In the genomic region with DNA sequence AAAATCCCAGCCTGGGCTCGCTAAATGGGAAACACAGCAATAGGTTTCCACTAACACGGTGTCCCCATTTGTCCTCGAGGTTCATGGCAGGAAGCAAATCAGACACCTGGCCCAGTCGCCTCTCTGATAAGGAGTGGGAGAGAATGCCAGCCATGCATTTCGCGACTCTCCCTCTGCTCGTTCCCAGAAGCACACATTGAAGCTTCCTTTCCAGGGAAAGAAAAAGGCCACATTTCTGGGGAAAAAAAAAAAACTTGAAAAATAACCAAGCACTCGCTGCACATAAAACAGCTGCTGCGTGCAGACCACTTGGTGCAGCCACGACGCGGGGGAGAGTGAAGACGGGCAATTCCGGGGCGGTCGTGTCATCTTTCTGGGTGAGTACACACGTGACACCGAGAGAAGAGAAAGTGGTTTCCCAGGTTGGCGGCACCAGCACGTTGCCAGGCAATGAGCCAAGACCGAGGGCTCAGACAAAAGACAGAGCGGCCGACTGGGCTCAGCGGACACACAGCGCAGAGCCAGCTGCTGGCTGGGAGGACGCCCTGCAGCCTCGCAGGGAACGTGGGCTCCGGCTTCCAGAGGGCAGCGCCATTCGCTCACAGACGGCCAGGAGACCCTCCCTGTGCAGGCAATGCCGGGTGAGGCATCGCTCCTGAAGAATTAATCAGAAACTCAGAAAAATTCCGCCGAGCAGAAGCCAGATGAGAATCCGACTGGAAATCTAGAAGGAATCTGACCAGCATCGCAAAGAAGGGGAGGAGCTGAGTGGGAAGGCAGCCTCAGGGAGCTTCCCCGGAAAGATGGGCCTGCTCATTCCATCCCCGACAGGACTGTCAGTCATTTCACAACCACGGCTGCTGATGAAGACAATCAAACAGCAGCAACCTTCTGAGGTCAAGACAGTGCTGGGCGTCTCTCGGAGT, we compare ENCODE assay signal across 8 cellular contexts.
A peak's percentile ranks its signal among the peaks of the same experiment; 100 is the strongest.
DNase-seq lines count a peak whose midpoint lies in the region; ATAC-seq and TF ChIP-seq lines count a peak whose summit lies in the region.

No MANE protein-coding gene starts in this region.

- peaks cover 13% of the 10 kb centered on the region for H3K4me1 ChIP-seq in cardiac muscle cell (ENCODE audit: low read depth)

- ATAC-seq in GM18867 (IDR thresholded peaks at IDR 0.05; ENCODE audit: unreplicated experiment): no peak

- H3K36me3 Mint-ChIP-seq in activated T-cell treated with anti-CD3 and anti-CD28 coated beads, Interleukin-2, amount 50 U/mL, for 24 hours (ENCODE audit: low read depth): no peaks in the 10 kb centered on the region

- peak overlapping the region; percentile 38 for H3K4me3 Mint-ChIP-seq in activated T-cell treated with anti-CD3 and anti-CD28 coated beads, Interleukin-2, amount 50 U/mL, for 24 hours

- H3K9me3 ChIP-seq in cardiac muscle cell (ENCODE audit: low read depth): no peaks in the 10 kb centered on the region

- H3K27me3 ChIP-seq in cardiac muscle cell: no peaks in the 10 kb centered on the region

- H3K27ac ChIP-seq in cardiac muscle cell: no peak overlapping the region

- H3K27me3 Mint-ChIP-seq in activated T-cell treated with anti-CD3 and anti-CD28 coated beads, Interleukin-2, amount 50 U/mL, for 24 hours: peaks cover 35% of the 10 kb centered on the region

- H3K4me1 Mint-ChIP-seq in activated T-cell treated with anti-CD3 and anti-CD28 coated beads, Interleukin-2, amount 50 U/mL, for 24 hours (ENCODE audit: low read depth): peaks cover 4% of the 10 kb centered on the region

- H3K27ac Mint-ChIP-seq in activated T-cell treated with anti-CD3 and anti-CD28 coated beads, Interleukin-2, amount 50 U/mL, for 24 hours: no peak overlapping the region

- H3K4me3 ChIP-seq in cardiac muscle cell: no peak overlapping the region

- no peaks in the 10 kb centered on the region for H3K9me3 Mint-ChIP-seq in activated T-cell treated with anti-CD3 and anti-CD28 coated beads, Interleukin-2, amount 50 U/mL, for 24 hours

- H3K36me3 ChIP-seq in cardiac muscle cell: no peaks in the 10 kb centered on the region

- peak; percentile 46 for TF ChIP-seq CTCF in cardiac muscle cell (IDR thresholded peaks at IDR 0.05; ENCODE audit: low read depth, low read length)

- DNase-seq in ELF-1 (ENCODE audit: low read depth, low spot score): peak; percentile 61
- DNase-seq in NCI-H146 (lab: John Stamatoyannopoulos, UW): peak; percentile 97
- no peak for DNase-seq in activated T-cell treated with anti-CD3 and anti-CD28 coated beads, Interleukin-2, amount 50 U/mL, for 24 hours
- DNase-seq in cardiac muscle cell (ENCODE audit: low read depth in 1 of 2, low spot score in 1 of 2): peak in 1 of 2 donors; percentile 84
- peak; percentile 82 for DNase-seq in retina
- DNase-seq in NCI-H82 (lab: John Stamatoyannopoulos, UW): no peak
- DNase-seq in SIG-M5 (lab: John Stamatoyannopoulos, UW): no peak

Comparison
In these comparisons a context has a peak if more than half of its experiments do, and no peak if none do; other contexts are left out.
1. DNase-seq: peak in ELF-1 (single experiment), NCI-H146 (single experiment) and retina (single experiment); none in activated T-cell treated with anti-CD3 and anti-CD28 coated beads, Interleukin-2, amount 50 U/mL, for 24 hours (single experiment), NCI-H82 (single experiment) and SIG-M5 (single experiment).